In the genomic region with DNA sequence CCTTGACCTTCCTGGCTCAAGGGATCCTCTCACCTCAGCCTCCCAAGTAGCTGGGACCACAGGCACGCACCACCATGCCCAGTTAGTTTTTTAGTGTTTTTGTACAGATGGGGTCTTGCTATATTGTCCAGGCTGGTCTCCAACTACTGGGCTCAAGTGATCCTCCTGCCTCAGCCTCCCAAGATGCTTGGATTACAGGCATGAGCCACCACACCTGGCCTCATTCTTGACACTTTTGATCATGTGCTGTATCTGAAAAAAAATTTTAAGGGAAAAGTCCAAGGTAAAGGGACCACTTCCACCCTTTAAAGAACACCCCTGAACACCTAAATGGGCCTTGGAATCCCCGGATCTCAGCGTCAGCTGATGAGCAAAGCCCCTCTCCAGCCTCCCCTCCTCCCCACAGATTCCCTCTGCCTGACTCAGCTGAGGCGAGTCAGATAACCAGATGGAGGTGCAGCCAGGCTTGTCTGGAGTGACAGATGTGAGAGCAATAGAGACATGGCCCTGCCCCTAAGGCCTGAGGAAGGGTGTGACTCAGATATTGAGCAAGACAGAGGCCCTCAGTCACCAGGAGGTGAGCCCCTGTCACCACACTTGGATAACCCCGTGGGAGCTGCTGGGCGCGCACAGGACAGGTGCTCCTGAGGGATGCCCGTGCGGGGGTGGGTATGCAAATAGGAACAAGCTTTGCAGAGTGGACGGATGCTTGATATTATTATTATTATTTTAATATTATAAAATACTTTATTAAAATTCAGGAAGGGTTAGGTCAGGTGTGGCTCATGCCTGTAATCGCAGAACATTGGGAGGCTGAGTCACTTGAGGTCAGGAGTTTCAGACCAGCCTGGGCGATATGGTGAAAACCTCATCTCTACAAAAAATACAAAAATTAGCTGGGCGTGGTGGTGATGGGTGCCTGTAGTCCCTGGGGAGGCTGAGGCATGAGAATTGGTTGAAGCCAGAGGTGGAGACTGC, we compare ENCODE assay signal across 8 cellular contexts. TPM values are rescaled to one million over a fixed set of nuclear protein-coding genes. Genes with fewer than 3 reads are reported as not detected.
A peak's percentile ranks its signal among the peaks of the same experiment; 100 is the strongest.
DNase-seq lines count a peak whose midpoint lies in the region; ATAC-seq and TF ChIP-seq lines count a peak whose summit lies in the region.

No MANE protein-coding gene starts in this region.

- DNase-seq in AG20443 (ENCODE audit: low spot score) (peak; percentile 91), NB4 (ENCODE audit: low read depth) (peak; percentile 97), fibroblast of villous mesenchyme (ENCODE audit: low read depth) (peak; percentile 86)
- DNase-seq in stimulated activated CD8-positive, alpha-beta memory T cell treated with anti-CD3 and anti-CD28 coated beads, Interleukin-15, amount 100 ng/mL, for 48 hours (ENCODE audit: low read depth in 2 of 2) = peak; percentile 66 to 68
- DNase-seq in activated naive CD4-positive, alpha-beta T cell treated with anti-CD3 and anti-CD28 coated beads, Interleukin-2, amount 50 U/mL, for 16 hours = no peak

- no peak overlapping the region for H3K4me3 ChIP-seq in NB4 (ENCODE audit: low read depth, low read length)
- H3K4me3 ChIP-seq in fibroblast of villous mesenchyme (ENCODE audit: low read depth, low read length) = no peak overlapping the region

- TF ChIP-seq POLR2A in NB4 (IDR thresholded peaks at IDR 0.05; ENCODE audit: extremely low read depth, insufficient read length) = no peak

- ATAC-seq in GM18499 (IDR thresholded peaks at IDR 0.05; ENCODE audit: insufficient read depth, unreplicated experiment) = peak; percentile 76
- peak; percentile 80 for ATAC-seq in HG02642 (IDR thresholded peaks at IDR 0.05; ENCODE audit: poor library complexity, unreplicated experiment)
- peak; percentile 86 for ATAC-seq in SK-N-SH treated with all-trans-retinoic acid at 6 μM for 48 hours

- no peak for TF ChIP-seq CTCF in NB4 (IDR thresholded peaks at IDR 0.05; ENCODE audit: low read depth, low read length)
- no peak for TF ChIP-seq CTCF in fibroblast of villous mesenchyme (IDR thresholded peaks at IDR 0.05; ENCODE audit: insufficient read depth, low read depth, low read length)

TF ChIP-seq in SK-N-SH treated with all-trans-retinoic acid at 6 μM for 48 hours, 23 proteins besides CTCF, POLR2A, EP300 and RAD21:
- 0 out of 2 replicates have a peak, but pooled peaks have one; percentile 33 for TF ChIP-seq ISL1 (CRISPR knock-in tag; IDR thresholded peaks at IDR 0.05)
- TF ChIP-seq ZC3H10 (CRISPR knock-in tag; IDR thresholded peaks at IDR 0.05) = no peak

RNA-seq across cellular contexts. Expression of gene CCDC88B, which starts 5.0 kb away (rescaled TPM):
- total RNA-seq in fibroblast of villous mesenchyme = 1.7 and 3.5 TPM in 2 replicates

RNA-seq across cellular contexts. Expression of gene PRDX5, which starts 17.1 kb away (rescaled TPM):
- 211 and 230 TPM in 2 replicates for total RNA-seq in fibroblast of villous mesenchyme

RNA-seq across cellular contexts. Expression of gene TRMT112, which starts 17.7 kb away (rescaled TPM):
- 144 and 155 TPM in 2 replicates for total RNA-seq in fibroblast of villous mesenchyme

RNA-seq across cellular contexts. Expression of gene RPS6KA4, which starts 23.9 kb away (rescaled TPM):
- total RNA-seq in fibroblast of villous mesenchyme = 35.8 and 48.0 TPM in 2 replicates

RNA-seq across cellular contexts. Expression of gene ESRRA, which starts 29.7 kb away (rescaled TPM):
- 19.3 and 23.3 TPM in 2 replicates for total RNA-seq in fibroblast of villous mesenchyme
